38 cellular contexts compared by ENCODE assay signal in the genomic region with DNA sequence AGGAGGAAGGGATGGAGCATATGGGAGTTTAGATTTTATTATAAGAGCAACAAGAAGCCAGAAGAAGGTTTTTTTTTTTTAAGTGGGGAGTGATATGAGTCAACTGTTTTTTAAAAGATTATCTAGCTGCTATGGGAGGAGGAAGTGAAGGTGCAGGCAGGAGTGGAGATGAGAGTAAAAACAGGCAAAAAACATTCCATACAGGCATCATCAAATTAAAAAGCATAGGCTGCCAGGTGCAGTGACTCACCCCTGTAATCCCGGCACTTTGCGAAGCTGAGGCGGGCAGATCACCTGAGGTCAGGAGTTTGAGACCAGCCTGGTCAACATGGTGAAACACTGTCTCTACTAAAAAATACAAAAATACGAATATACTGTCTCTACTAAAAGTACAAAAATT.
"Had no signal": no experiment of that assay in that cellular context is flagged by ENCODE, and none has a peak within 500 bp of the region (broad histone marks: within the 10 kb centered on the region; RNA-seq: fewer than 3 reads in every experiment).

No MANE protein-coding gene starts in this region.

- H3K4me3 Mint-ChIP-seq: activated CD4-positive, alpha-beta memory T cell treated with anti-CD3 and anti-CD28 coated beads for 36 hours; activated CD4-positive, alpha-beta T cell treated with anti-CD3 and anti-CD28 coated beads for 36 hours; activated CD4-positive, alpha-beta T cell treated with anti-CD3 and anti-CD28 coated beads, Interleukin-2, amount 10 ng/mL, durations not matched to agents 24 days and 14 days; activated CD8-positive, alpha-beta memory T cell treated with anti-CD3 and anti-CD28 coated beads, Interleukin-2, amount 10 ng/mL, durations not matched to agents 7 days and 5 days; activated CD8-positive, alpha-beta T cell treated with anti-CD3 and anti-CD28 coated beads, Interleukin-2, amount 10 ng/mL, durations not matched to agents 7 days and 5 days; activated naive CD4-positive, alpha-beta T cell treated with anti-CD3 and anti-CD28 coated beads for 36 hours; activated naive CD4-positive, alpha-beta T cell treated with anti-CD3 and anti-CD28 coated beads, Interleukin-2, amount 50 U/mL, for 24 hours; activated naive CD8-positive, alpha-beta T cell treated with anti-CD3 and anti-CD28 coated beads for 36 hours; activated naive CD8-positive, alpha-beta T cell treated with anti-CD3 and anti-CD28 coated beads, Interleukin-2, amount 50 U/mL, for 24 hours; activated T-helper 1 cell treated with anti-CD3 and anti-CD28 coated beads, Interleukin-12 subunit alpha, Interleukin-12 subunit beta, Interleukin-2, Interleukin-4 antibody, amounts not matched to agents 30 ng/mL and 10 ng/mL and 1 ng/mL, durations not matched to agents 14 hours and 24 hours and 36 hours; brain; T-helper 17 cell; T-helper 2 cell treated with Interferon-gamma antibody and Interleukin-4, amounts not matched to agents 5 μg/mL and 100 μg/mL, for 36 hours had no signal

- H3K4me1 Mint-ChIP-seq: activated CD4-positive, alpha-beta T cell treated with anti-CD3 and anti-CD28 coated beads for 36 hours; activated CD4-positive, alpha-beta T cell treated with anti-CD3 and anti-CD28 coated beads, Interleukin-2, amount 10 ng/mL, durations not matched to agents 24 days and 14 days; activated CD8-positive, alpha-beta memory T cell treated with anti-CD3 and anti-CD28 coated beads, Interleukin-2, amount 10 ng/mL, durations not matched to agents 7 days and 5 days; activated naive CD4-positive, alpha-beta T cell treated with anti-CD3 and anti-CD28 coated beads, Interleukin-2, amount 50 U/mL, for 24 hours; activated naive CD8-positive, alpha-beta T cell treated with anti-CD3 and anti-CD28 coated beads for 36 hours; activated naive CD8-positive, alpha-beta T cell treated with anti-CD3 and anti-CD28 coated beads, Interleukin-2, amount 50 U/mL, for 24 hours; T-helper 17 cell had no signal

- H3K36me3 ChIP-seq: adrenal gland, breast epithelium, cardiac muscle cell, colonic mucosa, esophagus squamous epithelium, heart left ventricle had no signal

- H3K27me3 Mint-ChIP-seq: activated CD4-positive, alpha-beta memory T cell treated with anti-CD3 and anti-CD28 coated beads for 36 hours; activated CD4-positive, alpha-beta T cell treated with anti-CD3 and anti-CD28 coated beads for 36 hours; activated CD4-positive, alpha-beta T cell treated with anti-CD3 and anti-CD28 coated beads, Interleukin-2, amount 10 ng/mL, durations not matched to agents 24 days and 14 days; activated CD8-positive, alpha-beta memory T cell treated with anti-CD3 and anti-CD28 coated beads, Interleukin-2, amount 10 ng/mL, durations not matched to agents 7 days and 5 days; activated naive CD8-positive, alpha-beta T cell treated with anti-CD3 and anti-CD28 coated beads, Interleukin-2, amount 50 U/mL, for 24 hours; T-helper 17 cell had no signal

- FAIRE-seq: endometrium, endothelial cell of umbilical vein, frontal cortex had no signal

- H3K27ac Mint-ChIP-seq: activated CD4-positive, alpha-beta memory T cell treated with anti-CD3 and anti-CD28 coated beads for 36 hours; activated CD4-positive, alpha-beta T cell treated with anti-CD3 and anti-CD28 coated beads for 36 hours; activated CD4-positive, alpha-beta T cell treated with anti-CD3 and anti-CD28 coated beads, Interleukin-2, amount 10 ng/mL, durations not matched to agents 24 days and 14 days; activated CD8-positive, alpha-beta memory T cell treated with anti-CD3 and anti-CD28 coated beads, Interleukin-2, amount 10 ng/mL, durations not matched to agents 7 days and 5 days; activated CD8-positive, alpha-beta T cell treated with anti-CD3 and anti-CD28 coated beads, Interleukin-2, amount 10 ng/mL, durations not matched to agents 7 days and 5 days; activated naive CD4-positive, alpha-beta T cell treated with anti-CD3 and anti-CD28 coated beads for 36 hours; activated naive CD4-positive, alpha-beta T cell treated with anti-CD3 and anti-CD28 coated beads, Interleukin-2, amount 50 U/mL, for 24 hours; activated naive CD8-positive, alpha-beta T cell treated with anti-CD3 and anti-CD28 coated beads for 36 hours; activated naive CD8-positive, alpha-beta T cell treated with anti-CD3 and anti-CD28 coated beads, Interleukin-2, amount 50 U/mL, for 24 hours; activated T-helper 1 cell treated with anti-CD3 and anti-CD28 coated beads, Interleukin-12 subunit alpha, Interleukin-12 subunit beta, Interleukin-2, Interleukin-4 antibody, amounts not matched to agents 30 ng/mL and 10 ng/mL and 1 ng/mL, durations not matched to agents 14 hours and 24 hours and 36 hours; activated T-helper 2 cell treated with anti-CD3 and anti-CD28 coated beads, Interferon-gamma antibody, Interleukin-2, Interleukin-4, amounts not matched to agents 10 μg/mL and 5 μg/mL and 100 μg/mL, durations not matched to agents 14 hours and 24 hours and 36 hours; brain; T-helper 17 cell; T-helper 2 cell treated with Interferon-gamma antibody and Interleukin-4, amounts not matched to agents 5 μg/mL and 100 μg/mL, for 36 hours had no signal

- DNase-seq: activated CD4-positive, alpha-beta memory T cell treated with anti-CD3 and anti-CD28 coated beads for 36 hours; activated CD4-positive, alpha-beta T cell treated with anti-CD3 and anti-CD28 coated beads for 36 hours; activated CD4-positive, alpha-beta T cell treated with anti-CD3 and anti-CD28 coated beads, Interleukin-2, amount 10 ng/mL, durations not matched to agents 24 days and 14 days; activated CD4-positive, CD25-positive, alpha-beta regulatory T cell; activated CD4-positive, CD25-positive, alpha-beta regulatory T cell treated with anti-CD3 and anti-CD28 coated beads, Interleukin-2, amount 50 U/mL, for 72 hours; activated CD8-positive, alpha-beta memory T cell treated with anti-CD3 and anti-CD28 coated beads, Interleukin-2, amount 10 ng/mL, durations not matched to agents 7 days and 5 days; activated CD8-positive, alpha-beta memory T cell treated with anti-CD3 and anti-CD28 coated beads, Interleukin-2, amount 50 U/mL, for 4 hours; activated CD8-positive, alpha-beta T cell treated with anti-CD3 and anti-CD28 coated beads, Interleukin-2, amount 10 ng/mL, durations not matched to agents 7 days and 5 days; activated effector memory CD4-positive, alpha-beta T cell treated with anti-CD3 and anti-CD28 coated beads, Interleukin-2, amount 50 U/mL, for 16 hours; activated naive CD4-positive, alpha-beta T cell treated with anti-CD3 and anti-CD28 coated beads for 36 hours; activated naive CD8-positive, alpha-beta T cell treated with anti-CD3 and anti-CD28 coated beads for 36 hours; activated naive CD8-positive, alpha-beta T cell treated with anti-CD3 and anti-CD28 coated beads, Interleukin-2, amount 50 U/mL, for 24 hours; activated T-cell treated with anti-CD3 and anti-CD28 coated beads, Interleukin-2, amount 50 U/mL, for 1 hour; activated T-cell treated with anti-CD3 and anti-CD28 coated beads, Interleukin-2, amount 50 U/mL, for 48 hours; adrenal gland; amygdala; aorta; central memory CD4-positive, alpha-beta T cell; cerebellar nuclear complex; colonic mucosa; effector CD8-positive, alpha-beta T cell; esophagus squamous epithelium; glutamatergic neuron; heart left ventricle; T-helper 1 cell; T-helper 17 cell; T1000 had no signal

- H3K9me3 ChIP-seq: adrenal gland, breast epithelium, colonic mucosa, esophagus squamous epithelium, heart left ventricle had no signal

- H3K4me3 ChIP-seq: adrenal gland, breast epithelium, cardiac muscle cell, colonic mucosa, esophagus squamous epithelium, heart left ventricle had no signal

- H3K27me3 ChIP-seq: adrenal gland, breast epithelium, cardiac muscle cell, colonic mucosa, esophagus squamous epithelium, heart left ventricle had no signal

- H3K27ac ChIP-seq: adrenal gland, breast epithelium, cardiac muscle cell, colonic mucosa, epithelial cell of prostate, esophagus squamous epithelium, heart left ventricle had no signal

- H3K9me3 Mint-ChIP-seq: activated CD4-positive, alpha-beta memory T cell treated with anti-CD3 and anti-CD28 coated beads for 36 hours; activated naive CD8-positive, alpha-beta T cell treated with anti-CD3 and anti-CD28 coated beads for 36 hours; activated T-helper 1 cell treated with anti-CD3 and anti-CD28 coated beads, Interleukin-12 subunit alpha, Interleukin-12 subunit beta, Interleukin-2, Interleukin-4 antibody, amounts not matched to agents 30 ng/mL and 10 ng/mL and 1 ng/mL, durations not matched to agents 14 hours and 24 hours and 36 hours; activated T-helper 2 cell treated with anti-CD3 and anti-CD28 coated beads, Interferon-gamma antibody, Interleukin-2, Interleukin-4, amounts not matched to agents 10 μg/mL and 5 μg/mL and 100 μg/mL, durations not matched to agents 14 hours and 24 hours and 36 hours; brain; T-helper 2 cell treated with Interferon-gamma antibody and Interleukin-4, amounts not matched to agents 5 μg/mL and 100 μg/mL, for 36 hours had no signal

- H3K36me3 Mint-ChIP-seq: activated CD4-positive, alpha-beta memory T cell treated with anti-CD3 and anti-CD28 coated beads for 36 hours; activated CD8-positive, alpha-beta memory T cell treated with anti-CD3 and anti-CD28 coated beads, Interleukin-2, amount 10 ng/mL, durations not matched to agents 7 days and 5 days; activated naive CD4-positive, alpha-beta T cell treated with anti-CD3 and anti-CD28 coated beads, Interleukin-2, amount 50 U/mL, for 24 hours; activated naive CD8-positive, alpha-beta T cell treated with anti-CD3 and anti-CD28 coated beads for 36 hours; brain had no signal
